ENCODE assay signal across 27 cellular contexts in the genomic region with DNA sequence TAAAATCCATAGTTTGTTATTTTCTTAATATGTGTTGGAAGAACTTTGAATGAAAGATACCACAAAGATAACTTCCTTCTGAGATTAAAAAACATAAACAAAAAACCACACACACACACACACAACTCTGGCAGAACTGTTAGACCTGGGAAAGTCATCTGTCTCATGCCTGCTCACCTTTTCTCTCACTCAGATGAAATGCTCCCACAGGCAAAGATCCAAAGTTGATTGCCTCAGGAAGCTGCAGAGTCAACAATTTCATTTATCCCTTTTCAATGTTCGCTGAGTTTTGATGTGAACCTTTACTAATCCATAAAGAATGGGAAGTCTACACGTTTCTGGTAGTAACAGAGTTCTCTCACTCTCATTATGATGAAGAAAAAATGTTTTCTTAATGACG.
"Had no signal": no experiment of that assay in that cellular context is flagged by ENCODE, and none has a peak within 500 bp of the region (broad histone marks: within the 10 kb centered on the region; RNA-seq: fewer than 3 reads in every experiment).

No MANE protein-coding gene starts in this region.

- FAIRE-seq: bronchial epithelial cell had no signal

- H3K4me3 Mint-ChIP-seq: activated B cell treated with CpG ODN at 0.5 μM for 24 hours; activated CD4-positive, alpha-beta T cell treated with anti-CD3 and anti-CD28 coated beads, Interleukin-2, amount 10 ng/mL, durations not matched to agents 24 days and 14 days; activated CD8-positive, alpha-beta memory T cell treated with anti-CD3 and anti-CD28 coated beads, Interleukin-2, amount 10 ng/mL, durations not matched to agents 7 days and 5 days; activated naive CD4-positive, alpha-beta T cell treated with anti-CD3 and anti-CD28 coated beads, Interleukin-2, amount 50 U/mL, for 24 hours; activated T-cell treated with anti-CD3 and anti-CD28 coated beads, Interleukin-2, amount 50 U/mL, for 24 hours; activated T-helper 1 cell treated with anti-CD3 and anti-CD28 coated beads, Interleukin-12 subunit alpha, Interleukin-12 subunit beta, Interleukin-2, Interleukin-4 antibody, amounts not matched to agents 30 ng/mL and 10 ng/mL and 1 ng/mL, durations not matched to agents 14 hours and 24 hours and 36 hours; central memory CD8-positive, alpha-beta T cell had no signal

- H3K27me3 ChIP-seq: ascending aorta, body of pancreas had no signal

- H3K27ac Mint-ChIP-seq: activated CD4-positive, alpha-beta T cell treated with anti-CD3 and anti-CD28 coated beads, Interleukin-2, amount 10 ng/mL, durations not matched to agents 24 days and 14 days; activated CD8-positive, alpha-beta memory T cell treated with anti-CD3 and anti-CD28 coated beads, Interleukin-2, amount 10 ng/mL, durations not matched to agents 7 days and 5 days; activated naive CD4-positive, alpha-beta T cell treated with anti-CD3 and anti-CD28 coated beads, Interleukin-2, amount 50 U/mL, for 24 hours; activated T-cell treated with anti-CD3 and anti-CD28 coated beads, Interleukin-2, amount 50 U/mL, for 24 hours; activated T-helper 1 cell treated with anti-CD3 and anti-CD28 coated beads, Interleukin-12 subunit alpha, Interleukin-12 subunit beta, Interleukin-2, Interleukin-4 antibody, amounts not matched to agents 30 ng/mL and 10 ng/mL and 1 ng/mL, durations not matched to agents 14 hours and 24 hours and 36 hours had no signal

- ATAC-seq: activated CD8-positive, alpha-beta memory T cell treated with anti-CD3 and anti-CD28 coated beads, Interleukin-2, amount 10 ng/mL, durations not matched to agents 7 days and 5 days; body of pancreas; Panc1 had no signal

- DNase-seq: activated B cell treated with CpG ODN at 0.5 μM for 24 hours; activated CD4-positive, alpha-beta T cell treated with anti-CD3 and anti-CD28 coated beads for 1 hour; activated CD4-positive, alpha-beta T cell treated with anti-CD3 and anti-CD28 coated beads, Interleukin-2, amount 10 ng/mL, durations not matched to agents 24 days and 14 days; activated CD4-positive, alpha-beta T cell treated with anti-CD3 and anti-CD28 coated beads, Interleukin-2, amount 50 U/mL, for 48 hours; activated CD8-positive, alpha-beta memory T cell treated with anti-CD3 and anti-CD28 coated beads, Interleukin-2, amount 10 ng/mL, durations not matched to agents 7 days and 5 days; activated effector memory CD4-positive, alpha-beta T cell treated with Interleukin-2 at 50 U/mL for 16 hours; activated naive CD4-positive, alpha-beta T cell; activated T-cell treated with anti-CD3 and anti-CD28 coated beads, Interleukin-2, amount 50 U/mL, for 24 hours; amniotic stem cell; body of pancreas; Kasumi-1; NCI-H1048; NCI-H146; NCI-H187 treated with DMSO at 0.1 percent for 48 hours; NCI-H2081 treated with DMSO at 0.1 percent for 48 hours; NCI-H446; NCI-H524; OCI-M1; RPMI8226; SK-N-SH; SW 1271 had no signal

- H3K27me3 Mint-ChIP-seq: activated B cell treated with CpG ODN at 0.5 μM for 24 hours; activated naive CD4-positive, alpha-beta T cell treated with anti-CD3 and anti-CD28 coated beads, Interleukin-2, amount 50 U/mL, for 24 hours had no signal

- H3K4me1 Mint-ChIP-seq: activated CD4-positive, alpha-beta T cell treated with anti-CD3 and anti-CD28 coated beads, Interleukin-2, amount 10 ng/mL, durations not matched to agents 24 days and 14 days; activated naive CD4-positive, alpha-beta T cell treated with anti-CD3 and anti-CD28 coated beads, Interleukin-2, amount 50 U/mL, for 24 hours; central memory CD8-positive, alpha-beta T cell had no signal

- H3K9me3 Mint-ChIP-seq: activated CD4-positive, alpha-beta T cell treated with anti-CD3 and anti-CD28 coated beads, Interleukin-2, amount 10 ng/mL, durations not matched to agents 24 days and 14 days; activated naive CD4-positive, alpha-beta T cell treated with anti-CD3 and anti-CD28 coated beads, Interleukin-2, amount 50 U/mL, for 24 hours; activated T-cell treated with anti-CD3 and anti-CD28 coated beads, Interleukin-2, amount 50 U/mL, for 24 hours; activated T-helper 1 cell treated with anti-CD3 and anti-CD28 coated beads, Interleukin-12 subunit alpha, Interleukin-12 subunit beta, Interleukin-2, Interleukin-4 antibody, amounts not matched to agents 30 ng/mL and 10 ng/mL and 1 ng/mL, durations not matched to agents 14 hours and 24 hours and 36 hours; central memory CD8-positive, alpha-beta T cell had no signal

- H3K36me3 Mint-ChIP-seq: activated CD8-positive, alpha-beta memory T cell treated with anti-CD3 and anti-CD28 coated beads, Interleukin-2, amount 10 ng/mL, durations not matched to agents 7 days and 5 days; activated naive CD4-positive, alpha-beta T cell treated with anti-CD3 and anti-CD28 coated beads, Interleukin-2, amount 50 U/mL, for 24 hours had no signal

- H3K9me3 ChIP-seq: ascending aorta, body of pancreas, SK-N-SH had no signal

- H3K4me2 ChIP-seq: SK-N-SH had no signal

- H3K4me1 ChIP-seq: ascending aorta had no signal

- H3K27ac ChIP-seq: ascending aorta, body of pancreas had no signal

- H3K9ac ChIP-seq: SK-N-SH had no signal

- H3K4me3 ChIP-seq: ascending aorta, body of pancreas had no signal
